Comparison of ENCODE assay signal across 20 cellular contexts in the genomic region with DNA sequence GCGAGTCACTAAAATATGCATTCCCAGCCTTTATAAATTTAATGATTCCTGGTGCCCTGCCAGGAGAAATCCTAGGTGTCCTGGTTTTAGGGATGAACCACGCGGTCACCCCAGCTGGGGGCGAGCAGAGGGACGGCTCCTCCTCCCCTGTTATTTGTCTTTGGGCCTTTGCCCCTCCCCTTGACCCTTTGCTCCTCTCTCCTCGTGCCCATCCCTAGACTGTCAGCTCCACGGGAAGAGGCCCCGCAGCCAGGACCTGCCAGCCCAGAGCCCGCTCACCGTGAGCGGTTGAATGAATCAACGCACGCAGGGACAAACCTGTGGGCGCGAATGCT.
DNase-seq lines count a peak whose midpoint lies in the region; ATAC-seq, FAIRE-seq and TF ChIP-seq lines count a peak whose summit lies in the region.
"Had no signal": no experiment of that assay in that cellular context is flagged by ENCODE, and none has a peak within 500 bp of the region (broad histone marks: within the 10 kb centered on the region; RNA-seq: fewer than 3 reads in every experiment).

No MANE protein-coding gene starts in this region.

- peaks cover 7% of the 10 kb centered on the region for H3K79me2 ChIP-seq in trophoblast cell (ENCODE audit: control insufficient read depth, insufficient read depth, low read length, poor library complexity)

- peaks cover 19% of the 10 kb centered on the region for H3K4me1 ChIP-seq in NT2/D1 (ENCODE audit: insufficient read depth, insufficient read length)
- no peaks in the 10 kb centered on the region; the same call in 1 of the 2 replicates for H3K4me1 ChIP-seq in iPS DF 6.9 (ENCODE audit: control insufficient read depth, insufficient read depth, low read length)
- H3K4me1 ChIP-seq in trophoblast cell (ENCODE audit: control insufficient read depth in 1 of 2, insufficient read depth in 2 of 2, low read length in 2 of 2): peaks cover 14 to 15% of the 10 kb centered on the region in 2 experiments
- H3K4me1 ChIP-seq in pancreas: no peaks in the 10 kb centered on the region

- no peak overlapping the region for H3K4ac ChIP-seq in trophoblast cell (ENCODE audit: low read depth, low read length)

- WGBS in iPS DF 6.9 (ENCODE audit: insufficient coverage, insufficient read length): no CpG with 5 or more reads among the region's 15 CpGs
- no CpG with 5 or more reads among the region's 15 CpGs for WGBS in trophoblast cell (ENCODE audit: extremely low coverage, insufficient coverage, insufficient read length)
- WGBS in pancreas, 2 donors: 7 to 10% methylated on average over 15 of the region's 15 CpGs

- no peak overlapping the region for H3K4me3 ChIP-seq in H7 (ENCODE audit: insufficient read depth, low read depth, low read length)
- peak overlapping the region; percentile 29 for H3K4me3 ChIP-seq in NT2/D1 (ENCODE audit: insufficient read length, low read depth)
- H3K4me3 ChIP-seq in iPS DF 6.9 (ENCODE audit: low read length): peak overlapping the region; percentile 30; the same call in 1 of the 2 replicates
- no peak overlapping the region for H3K4me3 ChIP-seq in trophoblast cell (ENCODE audit: low read depth, low read length)
- H3K4me3 ChIP-seq in pancreas: no peak overlapping the region
- H3K4me3 ChIP-seq: A549, GM23338 had no signal

- no peak overlapping the region for H2BK5ac ChIP-seq in trophoblast cell (ENCODE audit: low read depth, low read length, poor library complexity)

- no peak overlapping the region for H4K12ac ChIP-seq in trophoblast cell (ENCODE audit: low read depth, low read length)

- H4K91ac ChIP-seq in trophoblast cell (ENCODE audit: low read depth, low read length): no peak overlapping the region

- ATAC-seq in GM18873 (IDR thresholded peaks at IDR 0.05; ENCODE audit: low FRiP score, unreplicated experiment): no peak
- ATAC-seq in GM21360 (IDR thresholded peaks at IDR 0.05; ENCODE audit: unreplicated experiment): no peak
- no peak for ATAC-seq in pancreas
- no peak for ATAC-seq in GM18519 (IDR thresholded peaks at IDR 0.05; ENCODE audit: low FRiP score, unreplicated experiment)
- ATAC-seq: A549 had no signal

- peaks cover 20% of the 10 kb centered on the region for H3K79me1 ChIP-seq in trophoblast cell (ENCODE audit: low read length)

- H3K27me3 ChIP-seq in H7 (ENCODE audit: control insufficient read depth, insufficient read depth, low read length) (no peaks in the 10 kb centered on the region), NT2/D1 (ENCODE audit: insufficient read depth, insufficient read length) (peaks cover 23% of the 10 kb centered on the region), iPS DF 6.9 (ENCODE audit: control insufficient read depth, insufficient read depth, low read length) (peaks cover 7% of the 10 kb centered on the region), trophoblast cell (ENCODE audit: insufficient read depth, low read length) (peaks cover 7% of the 10 kb centered on the region), pancreas (peaks cover 0 to 8% (median 0%) of the 10 kb centered on the region in 4 donors)

- intact Hi-C loops in pancreas (cut with DNase I): no loop called here

- H3K9ac ChIP-seq in NT2/D1 (ENCODE audit: insufficient read length, low read depth): peak overlapping the region; percentile 9
- no peak overlapping the region for H3K9ac ChIP-seq in trophoblast cell (ENCODE audit: low read length)
- H3K9ac ChIP-seq: SK-N-SH had no signal

- no peaks in the 10 kb centered on the region for H3K36me3 ChIP-seq in H7 (replicated peaks; ENCODE audit: control insufficient read depth, insufficient read depth, low read length)
- H3K36me3 ChIP-seq in NT2/D1 (ENCODE audit: insufficient read depth, insufficient read length, low read length): no peaks in the 10 kb centered on the region
- H3K36me3 ChIP-seq in iPS DF 6.9 (ENCODE audit: control insufficient read depth, insufficient read depth, low read length): no peaks in the 10 kb centered on the region
- peaks cover 0 to 3% of the 10 kb centered on the region in 2 experiments for H3K36me3 ChIP-seq in trophoblast cell (ENCODE audit: control insufficient read depth in 1 of 2, insufficient read depth in 2 of 2, low read length in 2 of 2)
- H3K36me3 ChIP-seq in pancreas: no peaks in the 10 kb centered on the region

- H3K27ac ChIP-seq in iPS DF 6.9 (ENCODE audit: low read length) (no peak overlapping the region), trophoblast cell (ENCODE audit: low read depth, low read length) (no peak overlapping the region), pancreas (no peak overlapping the region)

- H2BK12ac ChIP-seq in trophoblast cell (ENCODE audit: low read length): no peak overlapping the region

- no peak for TF ChIP-seq CTCF in pancreas (IDR thresholded peaks at IDR 0.05)

- FAIRE-seq in pancreas (lab: Jason Lieb, UNC): no peak
- FAIRE-seq: A549 had no signal

- no peak overlapping the region for H3K14ac ChIP-seq in trophoblast cell (ENCODE audit: low read length)

- no peak overlapping the region for H2AFZ ChIP-seq in trophoblast cell (ENCODE audit: insufficient read depth, low read length, poor library complexity)
- H2AFZ ChIP-seq: GM23338 had no signal

- peak overlapping the region; percentile 40 for H2AK5ac ChIP-seq in trophoblast cell (ENCODE audit: low read length)

- H4K8ac ChIP-seq in trophoblast cell (ENCODE audit: low read depth, low read length): no peak overlapping the region

- H3K23ac ChIP-seq in trophoblast cell (ENCODE audit: low read length): no peak overlapping the region

- H3K18ac ChIP-seq in trophoblast cell (ENCODE audit: low read length): no peak overlapping the region

- peaks cover 5% of the 10 kb centered on the region; the same call in 1 of the 2 replicates for H3K9me3 ChIP-seq in NT2/D1 (ENCODE audit: insufficient read depth, low read length)
- H3K9me3 ChIP-seq in iPS DF 6.9 (ENCODE audit: control insufficient read depth, insufficient read depth, low read length): no peaks in the 10 kb centered on the region
- H3K9me3 ChIP-seq in trophoblast cell (ENCODE audit: insufficient read depth, low read depth, low read length): peaks cover 9% of the 10 kb centered on the region
- no peaks in the 10 kb centered on the region for H3K9me3 ChIP-seq in pancreas
- H3K9me3 ChIP-seq: SK-N-SH had no signal

- DNase-seq in H7 (peak; percentile 53), NT2/D1 (ENCODE audit: low read depth, low spot score) (no peak), iPS DF 6.9 (ENCODE audit: low read depth, low spot score) (no peak), trophoblast cell (no peak), pancreas (no peak)
- DNase-seq: CD4-positive, CD25-positive, alpha-beta regulatory T cell; DMS79; Kasumi-1; NCI-H1048; NCI-H1417 treated with DMSO at 0.1 percent for 48 hours; NCI-H187; NCI-H446; NCI-H526; SHP77 had no signal

- peak overlapping the region; percentile 16 for H3K4me2 ChIP-seq in trophoblast cell (ENCODE audit: low read length)
- H3K4me2 ChIP-seq: A549, GM23338, SK-N-SH had no signal

- no peak overlapping the region for H2BK120ac ChIP-seq in trophoblast cell (ENCODE audit: insufficient read depth, low read length, poor library complexity)

Comparison
In these comparisons a context has a peak if more than half of its experiments do, and no peak if none do; other contexts are left out.
1. H3K4me3 ChIP-seq: peak in NT2/D1 (single experiment) and iPS DF 6.9 (single experiment); none in H7 (single experiment), trophoblast cell (single experiment) and pancreas (0 of 4).